In genomic region chr19:33267706-33268105, GRCh38 we compare ENCODE assay signal across 1 cellular context.
TF ChIP-seq lines count a peak whose summit lies in the region.

No MANE protein-coding gene starts in this region.

TF ChIP-seq in GM23338, 12 proteins besides CTCF, POLR2A, EP300 and RAD21:
- TF ChIP-seq CREB1 (CRISPR knock-in tag; IDR thresholded peaks at IDR 0.05; ENCODE audit: low read depth) (no peak), EZH2phosphoT487 (IDR thresholded peaks at IDR 0.05; ENCODE audit: unreplicated experiment) (no peak), POLR2AphosphoS5 (IDR thresholded peaks at IDR 0.05; ENCODE audit: low read depth) (no peak), EZH2 (IDR thresholded peaks at IDR 0.05; ENCODE audit: low read depth, unreplicated experiment) (no peak), JUNB (IDR thresholded peaks at IDR 0.05; ENCODE audit: unreplicated experiment) (no peak), STAT1 (IDR thresholded peaks at IDR 0.05; ENCODE audit: unreplicated experiment) (no peak), ZNF331 (CRISPR knock-in tag; IDR thresholded peaks at IDR 0.05; ENCODE audit: low read depth) (no peak), NANOG (IDR thresholded peaks at IDR 0.05; ENCODE audit: borderline replicate concordance) (no peak)
- TF ChIP-seq, protein P1, sequence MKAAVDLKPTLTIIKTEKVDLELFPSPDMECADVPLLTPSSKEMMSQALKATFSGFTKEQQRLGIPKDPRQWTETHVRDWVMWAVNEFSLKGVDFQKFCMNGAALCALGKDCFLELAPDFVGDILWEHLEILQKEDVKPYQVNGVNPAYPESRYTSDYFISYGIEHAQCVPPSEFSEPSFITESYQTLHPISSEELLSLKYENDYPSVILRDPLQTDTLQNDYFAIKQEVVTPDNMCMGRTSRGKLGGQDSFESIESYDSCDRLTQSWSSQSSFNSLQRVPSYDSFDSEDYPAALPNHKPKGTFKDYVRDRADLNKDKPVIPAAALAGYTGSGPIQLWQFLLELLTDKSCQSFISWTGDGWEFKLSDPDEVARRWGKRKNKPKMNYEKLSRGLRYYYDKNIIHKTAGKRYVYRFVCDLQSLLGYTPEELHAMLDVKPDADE (IDR thresholded peaks at IDR 0.05), result no peak
